2 cellular contexts compared by ENCODE assay signal in the genomic region with DNA sequence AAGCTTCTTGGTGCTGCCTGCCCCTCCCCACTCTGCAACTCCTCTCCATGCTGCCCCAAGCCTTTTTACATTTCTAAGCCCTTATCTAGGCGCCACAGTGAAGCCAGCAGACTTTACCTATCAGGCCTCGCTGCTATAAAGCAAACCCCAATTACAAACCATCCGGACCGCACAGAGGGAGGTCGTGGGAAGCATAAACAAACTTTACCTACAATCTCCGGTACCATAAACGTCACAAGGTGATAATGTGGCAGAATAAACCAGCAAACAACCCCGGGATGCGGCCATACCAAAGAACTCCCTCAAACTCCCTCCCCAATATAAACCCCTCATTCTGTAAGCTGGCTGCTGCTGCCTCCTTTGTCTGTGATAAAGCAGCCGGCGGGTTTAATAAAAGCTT.
TF ChIP-seq lines count a peak whose summit lies in the region.

No MANE protein-coding gene starts in this region.

TF ChIP-seq in IMR-90, 13 proteins besides CTCF, POLR2A, EP300 and RAD21:
- TF ChIP-seq CEBPB (IDR thresholded peaks at IDR 0.05; ENCODE audit: low read depth, low read length): no peak
- TF ChIP-seq RFX5 (IDR thresholded peaks at IDR 0.05; ENCODE audit: low read depth, low read length): no peak
- no peak for TF ChIP-seq FOS (IDR thresholded peaks at IDR 0.05; ENCODE audit: low read depth, low read length)
- TF ChIP-seq NFE2L2 (IDR thresholded peaks at IDR 0.05; ENCODE audit: low read depth, low read length): no peak
- no peak for TF ChIP-seq USF2 (IDR thresholded peaks at IDR 0.05; ENCODE audit: low read depth, low read length)
- TF ChIP-seq BHLHE40 (IDR thresholded peaks at IDR 0.05; ENCODE audit: low read depth, low read length): no peak
- no peak for TF ChIP-seq SMC3 (IDR thresholded peaks at IDR 0.05; ENCODE audit: low read depth, low read length)
- TF ChIP-seq CHD1 (IDR thresholded peaks at IDR 0.05; ENCODE audit: low read depth, low read length): no peak
- TF ChIP-seq RCOR1 (IDR thresholded peaks at IDR 0.05; ENCODE audit: insufficient replicate concordance, low read length): no peak
- TF ChIP-seq MAZ (IDR thresholded peaks at IDR 0.05; ENCODE audit: borderline replicate concordance, low read depth, low read length): no peak
- TF ChIP-seq MAFK (IDR thresholded peaks at IDR 0.05; ENCODE audit: low read depth, low read length): no peak
- no peak for TF ChIP-seq ELK1 (IDR thresholded peaks at IDR 0.05; ENCODE audit: borderline replicate concordance, low read depth, low read length)
- TF ChIP-seq MXI1 (IDR thresholded peaks at IDR 0.05; ENCODE audit: borderline replicate concordance, low read depth, low read length): no peak

TF ChIP-seq in GM12891, 5 proteins besides CTCF, POLR2A, EP300 and RAD21 (continued from another document):
- no peak for TF ChIP-seq POU2F2 (IDR thresholded peaks at IDR 0.05; ENCODE audit: low read depth, low read length)
- TF ChIP-seq PAX5 (IDR thresholded peaks at IDR 0.05; ENCODE audit: insufficient read depth, low read length, severe bottlenecking): no peak
- no peak for TF ChIP-seq SPI1 (IDR thresholded peaks at IDR 0.05; ENCODE audit: low read depth, low read length)
- no peak for TF ChIP-seq POLR2AphosphoS5 (IDR thresholded peaks at IDR 0.05; ENCODE audit: low read depth, low read length)
